10 cellular contexts compared by ENCODE assay signal in the genomic region with DNA sequence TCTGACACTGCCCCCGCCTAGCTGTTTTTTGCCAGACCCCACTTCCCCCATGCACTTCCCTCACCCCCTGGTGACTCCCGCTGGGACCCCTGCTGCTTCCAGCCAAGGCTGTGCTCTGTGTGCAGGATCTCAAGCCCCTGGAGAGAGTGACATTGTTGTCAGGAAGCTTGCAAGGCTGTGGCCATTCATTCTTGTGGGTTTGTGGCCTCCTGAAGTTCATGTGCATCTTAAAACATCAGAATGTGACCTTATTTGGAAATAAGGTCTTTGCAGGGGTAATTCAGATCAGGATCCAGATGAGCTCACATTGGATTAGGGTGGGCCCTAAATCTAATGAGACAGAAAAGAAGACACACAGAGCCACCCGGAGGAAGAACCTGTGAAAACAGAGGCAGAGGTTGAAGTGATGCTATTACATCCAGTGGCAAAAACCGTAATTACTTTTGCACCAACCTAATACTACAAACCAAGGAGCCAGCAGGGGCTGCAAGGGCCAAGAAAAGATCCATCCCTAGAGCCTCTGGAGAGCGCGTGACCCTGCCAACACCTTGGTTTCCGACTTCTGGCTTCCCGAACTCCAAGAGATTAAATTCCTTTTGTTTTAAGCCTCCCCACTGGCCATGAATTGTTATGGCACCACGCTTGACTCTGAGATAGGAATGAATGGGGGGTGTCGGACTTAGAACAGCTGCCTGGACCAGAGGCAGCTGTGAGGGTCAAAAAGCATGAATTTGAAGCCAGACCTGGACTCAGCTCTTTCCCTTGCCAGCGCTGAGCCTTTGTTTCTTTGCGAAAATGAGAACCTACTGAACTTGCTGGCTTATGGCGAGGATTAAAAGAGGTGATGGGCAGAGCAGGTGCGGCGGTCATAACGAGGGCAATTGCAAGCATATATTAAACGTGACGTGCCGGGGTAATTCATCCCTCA.
A peak's percentile ranks its signal among the peaks of the same experiment; 100 is the strongest.
DNase-seq lines count a peak whose midpoint lies in the region; ATAC-seq and TF ChIP-seq lines count a peak whose summit lies in the region.
"Had no signal": no experiment of that assay in that cellular context is flagged by ENCODE, and none has a peak within 500 bp of the region (broad histone marks: within the 10 kb centered on the region; RNA-seq: fewer than 3 reads in every experiment).

No MANE protein-coding gene starts in this region.

- POLR2A ChIA-PET in T-cell (lab: Charles Lee) = no interaction called here

- no peak overlapping the region for H3K4me3 ChIP-seq in fibroblast of lung (replicated peaks in 1 of 4; ENCODE audit: control extremely low read depth in 1 of 4, insufficient read depth in 1 of 4, low read depth in 3 of 4, low read length in 4 of 4)
- H3K4me3 ChIP-seq: heart left ventricle had no signal

- peak; percentile 54 to 64 (median 60) for ATAC-seq in T-cell (replicated peaks in 1 of 4)
- no peak for ATAC-seq in GM18502 (IDR thresholded peaks at IDR 0.05; ENCODE audit: poor library complexity, unreplicated experiment)
- ATAC-seq: heart left ventricle had no signal

- CTCF ChIA-PET in T-cell (lab: Charles Lee) = no interaction called here

- no peak overlapping the region for H3K9ac ChIP-seq in fibroblast of lung (ENCODE audit: insufficient read depth, low read length)

- H3K4me1 ChIP-seq in fibroblast of lung (ENCODE audit: control insufficient read depth, extremely low read depth, insufficient read depth, low read length) = peaks cover 9% of the 10 kb centered on the region

- H3K27ac Mint-ChIP-seq in T-cell = peak overlapping the region; percentile 61 to 81

- H2AFZ ChIP-seq in fibroblast of lung (ENCODE audit: low read length) = no peak overlapping the region

- no peaks in the 10 kb centered on the region for H3K36me3 Mint-ChIP-seq in T-cell

- H3K4me2 ChIP-seq in fibroblast of lung (ENCODE audit: extremely low read depth, insufficient read depth, low read length) = no peak overlapping the region

- H3K36me3 ChIP-seq in fibroblast of lung (ENCODE audit: control insufficient read depth, insufficient read depth, low read length) = no peaks in the 10 kb centered on the region
- H3K36me3 ChIP-seq: heart left ventricle had no signal

- H3K9me3 ChIP-seq in fibroblast of lung (ENCODE audit: control insufficient read depth, insufficient read depth, low read depth, low read length) = no peaks in the 10 kb centered on the region
- H3K9me3 ChIP-seq: heart left ventricle had no signal

- no peaks in the 10 kb centered on the region for H3K9me3 Mint-ChIP-seq in T-cell

- no peaks in the 10 kb centered on the region for H4K20me1 ChIP-seq in fibroblast of lung (ENCODE audit: control insufficient read depth, extremely low read depth, insufficient read depth, low read length)

- no peaks in the 10 kb centered on the region for H3K27me3 ChIP-seq in fibroblast of lung (ENCODE audit: control insufficient read depth, insufficient read depth, low read length)
- H3K27me3 ChIP-seq: heart left ventricle had no signal

- H3K4me3 Mint-ChIP-seq in T-cell = no peak overlapping the region

- DNase-seq in A172 (ENCODE audit: low spot score) = peak; percentile 46
- DNase-seq in EL = peak; percentile 40
- peak in 4 of 34 experiments; percentile 4 to 30 (median 9) for DNase-seq in T-cell
- peak; percentile 48 to 69 for DNase-seq in fibroblast of lung (ENCODE audit: low read depth in 2 of 2)
- DNase-seq in COLO829 (ENCODE audit: low spot score) = no peak
- DNase-seq in GF-D8 (lab: John Stamatoyannopoulos, UW) = no peak
- no peak for DNase-seq in medulla oblongata (ENCODE audit: extremely low spot score)
- DNase-seq: DMS79 treated with DMSO at 0.1 percent for 48 hours, heart left ventricle had no signal

- H3K4me1 Mint-ChIP-seq in T-cell = peaks cover 7 to 26% (median 16%) of the 10 kb centered on the region in 3 donors

- H3K27ac ChIP-seq in fibroblast of lung (ENCODE audit: insufficient read depth, low read length) = no peak overlapping the region
- H3K27ac ChIP-seq: heart left ventricle had no signal

- TF ChIP-seq CTCF in fibroblast of lung (conservative IDR thresholded peaks at IDR 0.05 in 1 of 2, IDR thresholded peaks at IDR 0.05 in 1 of 2; ENCODE audit: low read depth in 1 of 2, low read length in 2 of 2) = no peak

- H3K27me3 Mint-ChIP-seq in T-cell = peaks cover 5 to 12% of the 10 kb centered on the region in 2 donors

- no peaks in the 10 kb centered on the region for H3K79me2 ChIP-seq in fibroblast of lung (ENCODE audit: control insufficient read depth, insufficient read depth, low read length)

Comparison
In these comparisons a context has a peak if more than half of its experiments do, and no peak if none do; other contexts are left out.
1. DNase-seq: peak in A172 (single experiment), EL (single experiment) and fibroblast of lung (2 of 2); none in COLO829 (single experiment), GF-D8 (single experiment) and medulla oblongata (single experiment).